ENCODE assay signal across 2 cellular contexts in the genomic region with DNA sequence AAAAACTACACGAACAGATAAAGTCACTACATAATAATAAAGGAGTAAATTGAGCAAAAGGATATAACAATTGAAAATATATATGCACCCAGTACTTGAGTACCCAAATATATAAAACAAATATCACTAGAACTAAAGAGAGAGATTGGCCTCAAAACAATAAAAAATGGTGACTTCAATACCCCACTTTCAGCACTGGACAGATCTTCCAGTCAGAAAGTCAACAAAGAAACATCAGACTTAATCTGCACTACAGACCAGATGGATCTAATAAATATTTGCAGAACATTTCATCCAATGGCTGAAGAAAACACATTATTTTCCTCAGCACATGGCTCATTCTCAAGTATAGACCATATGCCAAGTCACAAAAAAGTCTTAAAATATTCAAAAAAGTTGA.
TF ChIP-seq lines count a peak whose summit lies in the region.

No MANE protein-coding gene starts in this region.

TF ChIP-seq in A549, 52 proteins besides CTCF, POLR2A, EP300 and RAD21 (continued from another document):
- no peak for TF ChIP-seq JUN (IDR thresholded peaks at IDR 0.05)
- no peak for TF ChIP-seq NR3C1 (IDR thresholded peaks at IDR 0.05)
- TF ChIP-seq ZSCAN20 (CRISPR knock-in tag; IDR thresholded peaks at IDR 0.05): no peak

TF ChIP-seq in Ishikawa, 13 proteins besides CTCF, POLR2A, EP300 and RAD21 (continued from another document):
- TF ChIP-seq EGR1 (IDR thresholded peaks at IDR 0.05): no peak
TF ChIP-seq in Ishikawa: peak in this region for 1.
